ENCODE assay signal across 29 cellular contexts in genomic region chr11:80779907-80780615, GRCh38.
DNase-seq lines count a peak whose midpoint lies in the region; ATAC-seq, FAIRE-seq and TF ChIP-seq lines count a peak whose summit lies in the region.
"Had no signal": no experiment of that assay in that cellular context is flagged by ENCODE, and none has a peak within 500 bp of the region (broad histone marks: within the 10 kb centered on the region; RNA-seq: fewer than 3 reads in every experiment).

No MANE protein-coding gene starts in this region.

- H3K27ac Mint-ChIP-seq in type B pancreatic cell = peak overlapping the region; percentile 33
- no peak overlapping the region for H3K27ac Mint-ChIP-seq in WTC11
- H3K27ac Mint-ChIP-seq: activated naive CD4-positive, alpha-beta T cell treated with anti-CD3 and anti-CD28 coated beads, Interleukin-2, amount 50 U/mL, for 72 hours; natural killer cell treated with Interleukin-12 subunit alpha and Interleukin-12 subunit beta and Interleukin-15 and Interleukin-18, amount 100 ng/mL, for 72 hours had no signal

- H3K9me3 ChIP-seq in duodenal mucosa (ENCODE audit: control insufficient read depth in 1 of 2, low read length in 2 of 2) (no peaks in the 10 kb centered on the region), mesenchymal stem cell (ENCODE audit: control insufficient read depth, low read length) (no peaks in the 10 kb centered on the region), pancreas (no peaks in the 10 kb centered on the region), gastrocnemius medialis (no peaks in the 10 kb centered on the region)
- H3K9me3 ChIP-seq: BLaER1 had no signal

- H3K14ac ChIP-seq in mesenchymal stem cell (ENCODE audit: low read length in 2 of 2) = no peak overlapping the region

- H3K36me3 ChIP-seq in duodenal mucosa (ENCODE audit: control insufficient read depth in 1 of 2, insufficient read depth in 2 of 2, low read length in 2 of 2) (no peaks in the 10 kb centered on the region), mesenchymal stem cell (ENCODE audit: control insufficient read depth in 1 of 2, insufficient read depth in 2 of 2, low read depth in 1 of 2, low read length in 2 of 2) (no peaks in the 10 kb centered on the region), pancreas (no peaks in the 10 kb centered on the region), gastrocnemius medialis (no peaks in the 10 kb centered on the region)
- H3K36me3 ChIP-seq: BLaER1, brain microvascular endothelial cell had no signal

- no peaks in the 10 kb centered on the region for H3K27me3 ChIP-seq in duodenal mucosa (ENCODE audit: control insufficient read depth in 1 of 2, insufficient read depth in 2 of 2, low read length in 2 of 2)
- no peaks in the 10 kb centered on the region for H3K27me3 ChIP-seq in mesenchymal stem cell (ENCODE audit: control insufficient read depth in 1 of 2, insufficient read depth in 1 of 2, low read length in 2 of 2)
- H3K27me3 ChIP-seq in pancreas = no peaks in the 10 kb centered on the region
- H3K27me3 ChIP-seq in gastrocnemius medialis = no peaks in the 10 kb centered on the region
- H3K27me3 ChIP-seq: BLaER1, brain microvascular endothelial cell had no signal

- DNase-seq in M059J (ENCODE audit: low read depth) (peak; percentile 62), mesenchymal stem cell (peak; percentile 7), type B pancreatic cell (ENCODE audit: extremely low spot score, unreplicated experiment) (no peak), pancreas (no peak), WTC11 (ENCODE audit: low spot score) (no peak), gastrocnemius medialis (no peak)
- DNase-seq: activated CD4-positive, alpha-beta T cell treated with anti-CD3 and anti-CD28 coated beads for 4 hours; amygdala; brain microvascular endothelial cell; COR-L47; DMS53; erythroblast; Karpas-422; kidney; NCI-H1436; NCI-H2081 treated with DMSO at 0.1 percent for 48 hours; NCI-H226; NCI-H526 treated with DMSO at 0.1 percent for 48 hours; right cardiac atrium; SIG-M5; stimulated activated CD4-positive, alpha-beta T cell treated with anti-CD3 and anti-CD28 coated beads, Interleukin-1b, Interleukin-23, amount 100 ng/mL, for 48 hours; stimulated activated naive CD8-positive, alpha-beta T cell treated with anti-CD3 and anti-CD28 coated beads, Interleukin-15, Interleukin-2, amounts not matched to agents 100 U/mL and 50 U/mL, for 24 hours; SW 1271; T-helper 9 cell had no signal

- CTCF ChIA-PET in WTC11 (lab: Charles Lee) = no interaction called here

- H3K4me3 Mint-ChIP-seq in type B pancreatic cell (no peak overlapping the region), WTC11 (no peak overlapping the region)
- H3K4me3 Mint-ChIP-seq: natural killer cell treated with Interleukin-12 subunit alpha and Interleukin-12 subunit beta and Interleukin-15 and Interleukin-18, amount 100 ng/mL, for 72 hours had no signal

- no peak overlapping the region for H3K23ac ChIP-seq in mesenchymal stem cell (ENCODE audit: low read length in 2 of 2)

- no peak overlapping the region for H4K91ac ChIP-seq in mesenchymal stem cell (ENCODE audit: low read length)

- no peak overlapping the region for H3K27ac ChIP-seq in duodenal mucosa (ENCODE audit: low read depth, low read length)
- no peak overlapping the region for H3K27ac ChIP-seq in mesenchymal stem cell (ENCODE audit: low read length, poor library complexity, severe bottlenecking)
- H3K27ac ChIP-seq in pancreas = no peak overlapping the region
- no peak overlapping the region for H3K27ac ChIP-seq in gastrocnemius medialis
- H3K27ac ChIP-seq: BLaER1, brain microvascular endothelial cell, parathyroid adenoma had no signal

- H3K79me1 ChIP-seq in mesenchymal stem cell (replicated peaks; ENCODE audit: low read length, poor library complexity, severe bottlenecking) = no peaks in the 10 kb centered on the region

- no peaks in the 10 kb centered on the region for H3K27me3 Mint-ChIP-seq in type B pancreatic cell
- H3K27me3 Mint-ChIP-seq in WTC11 (ENCODE audit: low read depth) = peaks cover 26% of the 10 kb centered on the region
- H3K27me3 Mint-ChIP-seq: natural killer cell treated with Interleukin-12 subunit alpha and Interleukin-12 subunit beta and Interleukin-15 and Interleukin-18, amount 100 ng/mL, for 72 hours had no signal

- no peak overlapping the region for H3K4ac ChIP-seq in mesenchymal stem cell (ENCODE audit: low read depth in 1 of 2, low read length in 2 of 2)

- peaks cover 16 to 19% of the 10 kb centered on the region in 2 donors for H3K4me1 ChIP-seq in duodenal mucosa (ENCODE audit: control insufficient read depth in 1 of 2, insufficient read depth in 2 of 2, low read length in 2 of 2)
- no peaks in the 10 kb centered on the region for H3K4me1 ChIP-seq in mesenchymal stem cell (ENCODE audit: control insufficient read depth, insufficient read depth, low read depth, low read length)
- H3K4me1 ChIP-seq in pancreas = no peaks in the 10 kb centered on the region
- H3K4me1 ChIP-seq in gastrocnemius medialis = no peaks in the 10 kb centered on the region
- H3K4me1 ChIP-seq: BLaER1, parathyroid adenoma had no signal

- FAIRE-seq in pancreas (lab: Jason Lieb, UNC) = no peak
- FAIRE-seq: kidney had no signal

- no peak overlapping the region for H2AFZ ChIP-seq in mesenchymal stem cell (ENCODE audit: low read depth, low read length)
- H2AFZ ChIP-seq: parathyroid adenoma had no signal

- no peak overlapping the region for H2AK5ac ChIP-seq in mesenchymal stem cell (ENCODE audit: low read length, severe bottlenecking)

- H3K9me3 Mint-ChIP-seq in type B pancreatic cell (no peaks in the 10 kb centered on the region), WTC11 (peaks cover 5% of the 10 kb centered on the region)

- peaks cover 11% of the 10 kb centered on the region for H3K4me1 Mint-ChIP-seq in type B pancreatic cell (ENCODE audit: unreplicated experiment)
- peaks cover 49% of the 10 kb centered on the region for H3K4me1 Mint-ChIP-seq in WTC11

- H2BK5ac ChIP-seq in mesenchymal stem cell (ENCODE audit: low read depth, low read length, poor library complexity, severe bottlenecking) = no peak overlapping the region

- intact Hi-C loops in pancreas (cut with DNase I) (no loop called here), gastrocnemius medialis (cut with DNase I; ENCODE audit: low total_unique reads) (no loop called here)

- H3K36me3 Mint-ChIP-seq in type B pancreatic cell = no peaks in the 10 kb centered on the region
- peaks cover 4% of the 10 kb centered on the region for H3K36me3 Mint-ChIP-seq in WTC11
- H3K36me3 Mint-ChIP-seq: activated naive CD4-positive, alpha-beta T cell treated with anti-CD3 and anti-CD28 coated beads, Interleukin-2, amount 50 U/mL, for 72 hours had no signal

- no peak overlapping the region for H4K8ac ChIP-seq in mesenchymal stem cell (ENCODE audit: low read length)

- TF ChIP-seq POLR2A in gastrocnemius medialis (IDR thresholded peaks at IDR 0.05) = no peak

- ATAC-seq in pancreas = no peak
- no peak; the same call in 1 of the 2 replicates for ATAC-seq in WTC11
- no peak for ATAC-seq in gastrocnemius medialis
- ATAC-seq: activated naive CD4-positive, alpha-beta T cell treated with anti-CD3 and anti-CD28 coated beads, Interleukin-2, amount 50 U/mL, for 72 hours; natural killer cell treated with Interleukin-12 subunit alpha and Interleukin-12 subunit beta and Interleukin-15 and Interleukin-18, amount 100 ng/mL, for 72 hours; right cardiac atrium; stimulated activated naive CD8-positive, alpha-beta T cell treated with anti-CD3 and anti-CD28 coated beads, Interleukin-15, Interleukin-2, amounts not matched to agents 100 U/mL and 50 U/mL, for 24 hours had no signal

- H3K9ac ChIP-seq in duodenal mucosa (ENCODE audit: low read depth in 1 of 2, low read length in 2 of 2) (no peak overlapping the region), mesenchymal stem cell (ENCODE audit: low read length) (no peak overlapping the region)
- H3K9ac ChIP-seq: BLaER1, parathyroid adenoma had no signal

- in situ Hi-C loops in gastrocnemius medialis (cut with MboI; ENCODE audit: low sequenced_read_pairs in 4 of 4) = no loop called here

- no peak overlapping the region for H3K18ac ChIP-seq in mesenchymal stem cell (ENCODE audit: low read depth in 1 of 2, low read length in 2 of 2)

- H3K4me3 ChIP-seq in duodenal mucosa (ENCODE audit: low read depth in 1 of 2, low read length in 2 of 2) (peak overlapping the region; percentile 5 to 8), mesenchymal stem cell (ENCODE audit: insufficient read depth in 1 of 2, low read depth in 1 of 2, low read length in 2 of 2) (no peak overlapping the region), pancreas (no peak overlapping the region), gastrocnemius medialis (no peak overlapping the region)
- H3K4me3 ChIP-seq: BLaER1 had no signal

- H2BK12ac ChIP-seq in mesenchymal stem cell (ENCODE audit: low read length in 2 of 2) = no peak overlapping the region

- no peak overlapping the region for H2BK15ac ChIP-seq in mesenchymal stem cell (ENCODE audit: low read depth, poor library complexity, severe bottlenecking)

- POLR2A ChIA-PET in WTC11 (lab: Charles Lee) = interaction anchor here (1.2 kb wide), 1 partner anchor 102 kb away, joined by 3 read pairs; no protein-coding TSS in a partner anchor

- H3K4me2 ChIP-seq in mesenchymal stem cell (ENCODE audit: low read length, poor library complexity, severe bottlenecking) = no peak overlapping the region
- H3K4me2 ChIP-seq: BLaER1 had no signal

- TF ChIP-seq CTCF in type B pancreatic cell (conservative IDR thresholded peaks at IDR 0.05) = no peak
- no peak for TF ChIP-seq CTCF in pancreas (IDR thresholded peaks at IDR 0.05)
- TF ChIP-seq CTCF in WTC11 (IDR thresholded peaks at IDR 0.05) = no peak
- TF ChIP-seq CTCF in gastrocnemius medialis (IDR thresholded peaks at IDR 0.05 in 4 of 5, conservative IDR thresholded peaks at IDR 0.05 in 1 of 5) = no peak

- no peak overlapping the region for H2BK120ac ChIP-seq in mesenchymal stem cell (ENCODE audit: low read depth, low read length)

- WGBS in mesenchymal stem cell = 89% methylated on average over 4 of the region's 5 CpGs
- 48 to 52% methylated on average over 5 of the region's 5 CpGs for WGBS in pancreas, 2 donors

TF ChIP-seq in WTC11, 78 proteins besides CTCF, POLR2A, EP300 and RAD21:
- no peak for TF ChIP-seq SOX15 (CRISPR knock-in tag; IDR thresholded peaks at IDR 0.05)
- no peak for TF ChIP-seq MXD4 (CRISPR knock-in tag; IDR thresholded peaks at IDR 0.05; ENCODE audit: borderline replicate concordance)
- TF ChIP-seq HMGXB4 (CRISPR knock-in tag; IDR thresholded peaks at IDR 0.05) = no peak

Comparison
In these comparisons a context has a peak if more than half of its experiments do, and no peak if none do; other contexts are left out.
1. DNase-seq: peak in M059J (single experiment) and mesenchymal stem cell (single experiment); none in type B pancreatic cell (single experiment), pancreas (0 of 6), WTC11 (single experiment) and gastrocnemius medialis (0 of 2).
2. H3K4me3 ChIP-seq: peak in duodenal mucosa (2 of 2); none in mesenchymal stem cell (0 of 2), pancreas (0 of 4) and gastrocnemius medialis (0 of 4).